8 cellular contexts compared by ENCODE assay signal in genomic region chr11:1515082-1516060, GRCh38. TPM values are rescaled to one million over a fixed set of nuclear protein-coding genes. Genes with fewer than 3 reads are reported as not detected.
A peak's percentile ranks its signal among the peaks of the same experiment; 100 is the strongest.
DNase-seq lines count a peak whose midpoint lies in the region; ATAC-seq and TF ChIP-seq lines count a peak whose summit lies in the region.

No MANE protein-coding gene starts in this region.

- H3K27ac ChIP-seq in IMR-90 (ENCODE audit: insufficient read depth, low read length) (no peak overlapping the region), parathyroid adenoma (no peak overlapping the region), thyroid gland (peak overlapping the region; percentile 22 to 81 (median 44))

- no peak overlapping the region for H3K56ac ChIP-seq in IMR-90 (ENCODE audit: extremely low read depth, insufficient read depth, low read length)

- H4K91ac ChIP-seq in IMR-90 (ENCODE audit: insufficient read depth, low read depth, low read length), result no peak overlapping the region

- no peak overlapping the region for H3K4me3 Mint-ChIP-seq in activated naive CD4-positive, alpha-beta T cell treated with anti-CD3 and anti-CD28 coated beads for 36 hours

- no peak overlapping the region for H3K9ac ChIP-seq in IMR-90 (ENCODE audit: low read depth, low read length)
- no peak overlapping the region for H3K9ac ChIP-seq in parathyroid adenoma

- H3K27me3 ChIP-seq in IMR-90 (ENCODE audit: control insufficient read depth, insufficient read depth, low read length) (no peaks in the 10 kb centered on the region), parathyroid adenoma (ENCODE audit: control insufficient read depth, insufficient read depth, low read length) (no peaks in the 10 kb centered on the region), thyroid gland (no peaks in the 10 kb centered on the region)

- ATAC-seq in IMR-90 (ENCODE audit: low read depth), result peak; percentile 92
- no peak for ATAC-seq in GM18868 (IDR thresholded peaks at IDR 0.05; ENCODE audit: unreplicated experiment)

- POLR2A ChIA-PET in IMR-90 (lab: Charles Lee; ENCODE audit: unreplicated experiment), result no interaction called here

- peak overlapping the region; percentile 71 for H3K4me2 ChIP-seq in IMR-90 (ENCODE audit: low read depth, low read length)
- H3K4me2 ChIP-seq in parathyroid adenoma (ENCODE audit: low read length), result no peak overlapping the region

- peaks cover 3% of the 10 kb centered on the region; the same call in 1 of the 2 replicates for H3K9me1 ChIP-seq in IMR-90 (ENCODE audit: insufficient read depth, low read length)

- no peaks in the 10 kb centered on the region for H3K27me3 Mint-ChIP-seq in activated naive CD4-positive, alpha-beta T cell treated with anti-CD3 and anti-CD28 coated beads for 36 hours (ENCODE audit: low read depth)

- H4K5ac ChIP-seq in IMR-90 (ENCODE audit: low read depth, low read length), result no peak overlapping the region

- no peaks in the 10 kb centered on the region for H3K36me3 ChIP-seq in IMR-90 (ENCODE audit: control insufficient read depth, insufficient read depth, low read length)
- no peaks in the 10 kb centered on the region for H3K36me3 ChIP-seq in parathyroid adenoma (ENCODE audit: control insufficient read depth, insufficient read depth, low read length)
- H3K36me3 ChIP-seq in thyroid gland, result no peaks in the 10 kb centered on the region

- peak; percentile 94 for TF ChIP-seq CTCF in IMR-90 (conservative IDR thresholded peaks at IDR 0.05; ENCODE audit: low read depth, low read length)
- peak; percentile 83 for TF ChIP-seq CTCF in parathyroid adenoma (IDR thresholded peaks at IDR 0.05)
- TF ChIP-seq CTCF in thyroid gland (IDR thresholded peaks at IDR 0.05), result peak; percentile 87 to 98 (median 93)

- H3K27ac Mint-ChIP-seq in activated naive CD4-positive, alpha-beta T cell treated with anti-CD3 and anti-CD28 coated beads for 36 hours, result no peak overlapping the region

- peaks cover 86% of the 10 kb centered on the region for H4K20me1 ChIP-seq in IMR-90 (ENCODE audit: insufficient read depth, low read length)

- CTCF ChIA-PET in IMR-90 (lab: Yijun Ruan, JAX), result no interaction called here
- CTCF ChIA-PET in activated naive CD4-positive, alpha-beta T cell treated with anti-CD3 and anti-CD28 coated beads for 36 hours (lab: Charles Lee), result interaction anchor here (0.7 to 2.0 kb wide), 14 partner anchors 10 to 317 kb away, joined by 3 to 5 read pairs (median 4); no protein-coding TSS in a partner anchor

- DNase-seq in Caki2 (ENCODE audit: low read depth), result peak; percentile 16
- peak; percentile 47 for DNase-seq in IMR-90
- DNase-seq in SK-N-DZ (ENCODE audit: low spot score), result peak; percentile 46
- DNase-seq in activated naive CD4-positive, alpha-beta T cell treated with anti-CD3 and anti-CD28 coated beads for 36 hours, result peak; percentile 82
- peak; percentile 50 for DNase-seq in globus pallidus (ENCODE audit: low spot score)
- peak; percentile 91 to 93 for DNase-seq in thyroid gland

- H3K4me3 ChIP-seq in IMR-90 (ENCODE audit: insufficient read depth, low read depth, low read length) (no peak overlapping the region), parathyroid adenoma (ENCODE audit: low read depth, low read length) (no peak overlapping the region), thyroid gland (replicated peaks in 1 of 3) (no peak overlapping the region)

- H2AFZ ChIP-seq in IMR-90 (replicated peaks; ENCODE audit: low read length, poor library complexity) (peak overlapping the region; percentile 69), parathyroid adenoma (no peak overlapping the region)

- H2BK5ac ChIP-seq in IMR-90 (ENCODE audit: low read depth, low read length, poor library complexity, severe bottlenecking), result no peak overlapping the region

- peak overlapping the region; percentile 62 for H2AK9ac ChIP-seq in IMR-90 (replicated peaks; ENCODE audit: low read depth, low read length, poor library complexity)

- in situ Hi-C loops in Caki2 (cut with HindIII; ENCODE audit: low pct_unique_long_range_greater_than_20kb, low sequenced_read_pairs) (no loop called here), IMR-90 (cut with MboI; ENCODE audit: low sequenced_read_pairs) (loop anchor here (25.0 kb wide), 1 partner anchor 303 kb away; the partner anchor contains the start of gene MUC5B)

- H3K18ac ChIP-seq in IMR-90 (ENCODE audit: low read depth, low read length), result no peak overlapping the region

- no peak overlapping the region for H2BK120ac ChIP-seq in IMR-90 (ENCODE audit: low read depth, low read length)

- no peak overlapping the region for H3K23ac ChIP-seq in IMR-90 (ENCODE audit: low read depth, low read length)

- no TSS peak for BruUV-seq in IMR-90 (replicated peaks; lab: Mats Ljungman, UMichigan)

- TF ChIP-seq POLR2A in IMR-90 (IDR thresholded peaks at IDR 0.05; ENCODE audit: low read depth, low read length) (no peak; the same call in 1 of the 2 replicates), thyroid gland (IDR thresholded peaks at IDR 0.05) (peak in 1 of 2 donors; percentile 15)

- dilution Hi-C loops in IMR-90 (cut with HindIII; ENCODE audit: low sequenced_read_pairs, unreplicated experiment), result no loop called here

- H3K14ac ChIP-seq in IMR-90 (replicated peaks; ENCODE audit: low read depth, low read length), result no peak overlapping the region

- peaks cover 43 to 73% of the 10 kb centered on the region in 2 experiments for H3K79me1 ChIP-seq in IMR-90 (ENCODE audit: low read depth in 1 of 2, low read length in 2 of 2)

- no peak overlapping the region for H2BK15ac ChIP-seq in IMR-90 (ENCODE audit: low read depth, low read length)

- intact Hi-C loops in IMR-90 (cut with micrococcal nuclease) (loop anchor here (1.0 kb wide), 4 partner anchors 222 to 401 kb away; no protein-coding TSS in a partner anchor), thyroid gland (cut with DNase I) (loop anchor here (2.0 to 5.0 kb wide), 3 partner anchors 33 to 313 kb away; no protein-coding TSS in a partner anchor)
- intact Hi-C loops in activated naive CD4-positive, alpha-beta T cell treated with anti-CD3 and anti-CD28 coated beads for 36 hours (cut with micrococcal nuclease), result loop anchor here (1.0 to 10.0 kb wide), 5 partner anchors 62 to 401 kb away; partner anchors contain the start of gene TOLLIP

- no peaks in the 10 kb centered on the region for H3K9me3 Mint-ChIP-seq in activated naive CD4-positive, alpha-beta T cell treated with anti-CD3 and anti-CD28 coated beads for 36 hours

- H3K4me1 ChIP-seq in IMR-90 (ENCODE audit: control insufficient read depth, insufficient read depth, low read length) (peaks cover 13% of the 10 kb centered on the region), parathyroid adenoma (no peaks in the 10 kb centered on the region), thyroid gland (peaks cover 32 to 46% of the 10 kb centered on the region in 2 donors)

- H3K36me3 Mint-ChIP-seq in activated naive CD4-positive, alpha-beta T cell treated with anti-CD3 and anti-CD28 coated beads for 36 hours (ENCODE audit: low read depth), result no peaks in the 10 kb centered on the region

- 55% methylated on average over 17 of the region's 36 CpGs; no CpG with 5 or more reads in 1 of the 2 experiments for WGBS in IMR-90 (ENCODE audit: extremely low coverage in 2 of 2, insufficient read length in 1 of 2), 2 experiments
- WGBS in thyroid gland, 2 donors, result 21 to 26% methylated on average over 13 to 22 of the region's 36 CpGs

- H2BK20ac ChIP-seq in IMR-90 (ENCODE audit: low read depth, low read length), result no peak overlapping the region

- TF ChIP-seq RAD21 in IMR-90 (IDR thresholded peaks at IDR 0.05; ENCODE audit: low read length), result peak; percentile 93

- no peak overlapping the region for H4K8ac ChIP-seq in IMR-90 (ENCODE audit: low read depth in 2 of 2, low read length in 2 of 2)

- peaks cover 61% of the 10 kb centered on the region for H3K4me1 Mint-ChIP-seq in activated naive CD4-positive, alpha-beta T cell treated with anti-CD3 and anti-CD28 coated beads for 36 hours (ENCODE audit: low read depth)

- H3K9me3 ChIP-seq in IMR-90 (ENCODE audit: control insufficient read depth, insufficient read depth, low read length) (no peaks in the 10 kb centered on the region), parathyroid adenoma (ENCODE audit: control insufficient read depth, low read length) (no peaks in the 10 kb centered on the region), thyroid gland (no peaks in the 10 kb centered on the region)

- H3K79me2 ChIP-seq in parathyroid adenoma, result peaks cover 52% of the 10 kb centered on the region

- no peak overlapping the region for H3K4ac ChIP-seq in IMR-90 (ENCODE audit: low read depth, low read length)

- 0 out of 2 replicates have a peak overlapping the region, but pooled peaks have one; percentile 35 for H2AK5ac ChIP-seq in IMR-90 (ENCODE audit: low read depth, low read length)

TF ChIP-seq in IMR-90, 13 proteins besides CTCF, POLR2A, EP300 and RAD21 (continues in another document):
- TF ChIP-seq, protein P1, sequence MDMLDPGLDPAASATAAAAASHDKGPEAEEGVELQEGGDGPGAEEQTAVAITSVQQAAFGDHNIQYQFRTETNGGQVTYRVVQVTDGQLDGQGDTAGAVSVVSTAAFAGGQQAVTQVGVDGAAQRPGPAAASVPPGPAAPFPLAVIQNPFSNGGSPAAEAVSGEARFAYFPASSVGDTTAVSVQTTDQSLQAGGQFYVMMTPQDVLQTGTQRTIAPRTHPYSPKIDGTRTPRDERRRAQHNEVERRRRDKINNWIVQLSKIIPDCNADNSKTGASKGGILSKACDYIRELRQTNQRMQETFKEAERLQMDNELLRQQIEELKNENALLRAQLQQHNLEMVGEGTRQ (IDR thresholded peaks at IDR 0.05; ENCODE audit: low read depth, low read length), result no peak
- no peak for TF ChIP-seq RFX5 (IDR thresholded peaks at IDR 0.05; ENCODE audit: low read depth, low read length)

RNA-seq across cellular contexts. Expression of gene MOB2, which starts 28.8 kb away (rescaled TPM):
- 13.0 and 18.0 TPM in 2 replicates for total RNA-seq in Caki2 (2014; rRNA removed; shearing (Covaris generic); ENCODE audit: low replicate concordance)
- total RNA-seq in IMR-90 (2012; rRNA removed) (21.4 and 23.7 TPM in 2 replicates), thyroid gland (10 to 100 TPM; 25.6 to 45.8 (median 30.1) TPM)
- 36.2 and 40.7 TPM in 2 replicates for polyA plus RNA-seq in IMR-90 (2012; rRNA removed)
- polyA plus RNA-seq in IMR-90 (2012; cell fraction: cytosol; rRNA removed), result 18.3 and 31.6 TPM in 2 replicates
- 48.7 and 84.0 TPM in 2 replicates for polyA plus RNA-seq in IMR-90 (2012; cell fraction: nucleus; rRNA removed; ENCODE audit: low replicate concordance)
- polyA plus RNA-seq in SK-N-DZ (2014; cell fraction: cytosol; rRNA removed), result 26.2 and 26.6 TPM in 2 replicates
- polyA plus RNA-seq in SK-N-DZ (2014; cell fraction: nucleus; rRNA removed), result 55.1 and 72.1 TPM in 2 replicates
- total RNA-seq in activated naive CD4-positive, alpha-beta T cell treated with anti-CD3 and anti-CD28 coated beads for 36 hours, result 10 to 100 TPM; 12.4 to 14.1 TPM

RNA-seq across cellular contexts. Expression of gene DUSP8, which starts 56.7 kb away (rescaled TPM):
- total RNA-seq in Caki2 (2014; rRNA removed; shearing (Covaris generic); ENCODE audit: low replicate concordance), result 0.07 and 1.2 TPM in 2 replicates
- total RNA-seq in IMR-90 (2012; rRNA removed) (0.28 and 0.72 TPM in 2 replicates), thyroid gland (1 to 10 TPM; 1.3 to 3.5 (median 2.5) TPM)
- 4.2 and 4.7 TPM in 2 replicates for polyA plus RNA-seq in IMR-90 (2012; rRNA removed)
- 2.4 and 4.6 TPM in 2 replicates for polyA plus RNA-seq in IMR-90 (2012; cell fraction: cytosol; rRNA removed)
- polyA plus RNA-seq in IMR-90 (2012; cell fraction: nucleus; rRNA removed; ENCODE audit: low replicate concordance), result 12.8 and 22.4 TPM in 2 replicates
- 3.7 and 8.8 TPM in 2 replicates for polyA plus RNA-seq in SK-N-DZ (2014; cell fraction: cytosol; rRNA removed)
- 4.9 and 6.9 TPM in 2 replicates for polyA plus RNA-seq in SK-N-DZ (2014; cell fraction: nucleus; rRNA removed)
- 1 to 10 TPM; 2.9 to 3.0 TPM for total RNA-seq in activated naive CD4-positive, alpha-beta T cell treated with anti-CD3 and anti-CD28 coated beads for 36 hours

Comparison
In these comparisons a context has a peak if more than half of its experiments do, and no peak if none do; other contexts are left out.
1. DNase-seq: peak in every context shown above with its lines; median percentile 92 in thyroid gland; 82 in activated naive CD4-positive, alpha-beta T cell treated with anti-CD3 and anti-CD28 coated beads for 36 hours; 50 in globus pallidus; 47 in IMR-90; 46 in SK-N-DZ; 16 in Caki2.
2. H3K27ac ChIP-seq: peak in thyroid gland (3 of 3); none in IMR-90 (single experiment) and parathyroid adenoma (single experiment).
3. Peak in every context shown above with its lines, with median percentiles within 50 percentile points of each other: CTCF ChIP-seq.